ENCODE assay signal across 8 cellular contexts in the genomic region with DNA sequence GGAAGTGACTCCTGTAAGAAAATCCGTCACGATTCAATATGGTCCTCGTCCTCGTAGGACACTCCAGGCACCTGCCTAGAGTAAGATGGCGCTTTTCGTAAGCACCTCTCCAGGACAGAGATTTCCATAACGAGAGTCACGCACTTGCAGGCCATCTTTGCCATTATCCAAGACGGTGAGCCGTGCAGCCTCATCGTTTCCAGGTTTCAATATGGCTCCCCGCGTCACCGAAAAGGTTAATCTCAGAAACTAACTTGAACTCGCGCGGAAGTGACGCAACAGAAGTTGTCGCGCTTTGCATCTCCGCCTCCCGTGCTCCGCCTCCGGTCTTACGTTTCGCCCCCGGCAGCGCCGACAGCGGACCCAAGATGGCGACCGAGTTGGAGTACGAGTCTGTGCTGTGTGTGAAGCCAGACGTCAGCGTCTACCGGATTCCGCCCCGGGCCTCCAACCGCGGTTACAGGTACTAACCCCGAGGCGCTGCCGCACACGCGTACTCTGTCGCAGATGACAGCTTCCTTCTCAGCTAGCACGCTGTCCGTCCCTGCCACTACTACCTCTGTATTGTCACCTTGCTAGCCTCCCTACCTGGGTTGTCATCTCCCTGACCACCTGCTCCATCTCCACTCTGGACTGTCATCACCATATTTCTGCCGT. TPM values are rescaled to one million over a fixed set of nuclear protein-coding genes. Genes with fewer than 3 reads are reported as not detected.
DNase-seq lines count a peak whose midpoint lies in the region; ATAC-seq and TF ChIP-seq lines count a peak whose summit lies in the region.

A gene (plus strand): TSS at position 354 of the 657 bp plus-strand sequence. CDS start 15 bp downstream, at position 369.

- intact Hi-C loops in left lung (cut with DNase I) = no loop called here

- H3K36me3 ChIP-seq in left lung = no peaks in the 10 kb centered on the region

- H3K27me3 ChIP-seq in left lung = no peaks in the 10 kb centered on the region

- peak; percentile 55 to 96 (median 92) for DNase-seq in C1 segment of cervical spinal cord (lab: John Stamatoyannopoulos, UW)
- peak; percentile 83 for DNase-seq in NCI-H748 treated with DMSO at 0.1 percent for 48 hours (lab: John Stamatoyannopoulos, UW)
- peak; percentile 95 for DNase-seq in activated CD4-positive, alpha-beta T cell treated with anti-CD3 and anti-CD28 coated beads, Interleukin-2, amount 50 U/mL, for 4 hours
- peak; percentile 99 for DNase-seq in dermis blood vessel endothelial cell
- DNase-seq in left lung = peak; percentile 98
- DNase-seq in stimulated activated CD4-positive, alpha-beta T cell treated with anti-CD3 and anti-CD28 coated beads, Interleukin-2, amount 100 ng/mL, for 48 hours = peak; percentile 88 to 96

- H3K4me3 ChIP-seq in left lung = peak within 1 kb of the TSS; percentile 80 to 95

- no peak for TF ChIP-seq CTCF in left lung (IDR thresholded peaks at IDR 0.05)

- ATAC-seq in GM19372 (IDR thresholded peaks at IDR 0.05; ENCODE audit: low read depth, unreplicated experiment) (peak; percentile 95), HG03558 (IDR thresholded peaks at IDR 0.05; ENCODE audit: extremely low read depth, unreplicated experiment) (peak; percentile 87), left lung (peak; percentile 97)

- peaks cover 6 to 58% of the 10 kb centered on the region in 2 donors for H3K4me1 ChIP-seq in left lung

- H3K27ac ChIP-seq in left lung = peak within 1 kb of the TSS; percentile 92 to 95

- no peaks in the 10 kb centered on the region for H3K9me3 ChIP-seq in left lung

RNA-seq across cellular contexts. Expression of the gene that starts here (rescaled TPM):
- total RNA-seq in dermis blood vessel endothelial cell = 45.6 and 59.1 TPM in 2 replicates
- 10 to 100 TPM; 33.1 to 43.4 TPM for total RNA-seq in left lung

Comparison
In these comparisons a context has a peak if more than half of its experiments do, and no peak if none do; other contexts are left out.
1. Peak in every context shown above with its lines: DNase-seq, ATAC-seq, H3K4me3 ChIP-seq and H3K27ac ChIP-seq.